ENCODE assay signal across 17 cellular contexts in the genomic region with DNA sequence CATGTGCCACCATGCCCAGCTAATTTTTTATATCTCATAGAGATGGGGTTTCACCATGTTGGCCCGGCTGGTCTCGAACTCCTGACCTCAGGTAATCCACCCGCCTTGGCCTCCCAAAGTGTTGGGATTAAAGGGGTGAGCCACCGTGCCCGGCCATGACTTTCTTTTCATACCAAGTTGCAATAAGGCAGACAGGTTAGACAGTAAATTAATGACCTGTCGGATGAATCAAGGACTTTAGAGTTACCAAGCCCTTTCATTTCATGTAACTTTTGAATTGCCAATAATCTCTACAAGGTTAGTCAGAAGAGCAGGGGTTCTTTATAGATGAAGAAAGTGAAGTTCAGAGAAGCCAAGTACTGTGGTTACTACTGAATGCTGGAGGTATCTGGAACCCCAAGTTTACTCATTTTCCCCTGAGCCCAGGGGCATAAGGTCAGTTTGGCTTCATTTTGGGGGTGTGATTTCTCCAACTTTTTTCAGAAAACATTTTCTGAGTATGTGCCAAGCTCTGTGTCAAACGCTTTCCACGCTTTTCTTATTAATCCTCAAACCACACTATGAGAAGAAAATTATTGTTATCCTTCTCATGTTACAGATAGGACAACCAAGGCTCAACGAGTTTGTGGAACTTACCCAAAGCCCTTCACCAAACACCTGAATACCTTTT. TPM values are rescaled to one million over a fixed set of nuclear protein-coding genes. Genes with fewer than 3 reads are reported as not detected.
DNase-seq lines count a peak whose midpoint lies in the region; ATAC-seq, FAIRE-seq and TF ChIP-seq lines count a peak whose summit lies in the region.
"Had no signal": no experiment of that assay in that cellular context is flagged by ENCODE, and none has a peak within 500 bp of the region (broad histone marks: within the 10 kb centered on the region; RNA-seq: fewer than 3 reads in every experiment).

No MANE protein-coding gene starts in this region.

- H2AFZ ChIP-seq in fibroblast of lung (ENCODE audit: low read length), result no peak overlapping the region

- CTCF ChIA-PET in CD8-positive, alpha-beta memory T cell (lab: Charles Lee), result interaction anchor here (0.7 kb wide), 1 partner anchor 17 kb away, joined by 3 read pairs; no protein-coding TSS in a partner anchor

- H3K9me3 ChIP-seq in heart right ventricle (no peaks in the 10 kb centered on the region), fibroblast of lung (ENCODE audit: control insufficient read depth, insufficient read depth, low read depth, low read length) (no peaks in the 10 kb centered on the region), pancreas (peaks cover 0 to 3% (median 0%) of the 10 kb centered on the region in 4 donors), upper lobe of right lung (no peaks in the 10 kb centered on the region)
- no peaks in the 10 kb centered on the region for H3K9me3 ChIP-seq in CD8-positive, alpha-beta memory T cell (ENCODE audit: low read length)

- peak overlapping the region in 9 of 10 donors; percentile 26 to 87 (median 77) for H3K27ac ChIP-seq in heart right ventricle
- H3K27ac ChIP-seq in fibroblast of lung (ENCODE audit: insufficient read depth, low read length), result peak overlapping the region; percentile 90
- peak overlapping the region in 3 of 4 donors; percentile 66 to 80 (median 71) for H3K27ac ChIP-seq in pancreas
- H3K27ac ChIP-seq in upper lobe of right lung, result peak overlapping the region; percentile 55
- no peak overlapping the region for H3K27ac ChIP-seq in CD8-positive, alpha-beta memory T cell (ENCODE audit: low read depth, low read length)
- H3K27ac ChIP-seq: VCaP had no signal

- whole genome bisulfite sequencing in heart right ventricle, 2 donors, result 82 to 84% methylated on average over 9 of the region's 9 CpGs
- 81 to 83% methylated on average over 9 of the region's 9 CpGs for WGBS in pancreas, 2 donors

- H3K9me3 Mint-ChIP-seq in CD8-positive, alpha-beta memory T cell, result no peaks in the 10 kb centered on the region
- H3K9me3 Mint-ChIP-seq: stimulated activated naive CD8-positive, alpha-beta T cell treated with anti-CD3 and anti-CD28 coated beads, Interleukin-15, Interleukin-2, amounts not matched to agents 100 ng/mL and 50 ng/mL, for 24 hours had no signal

- H3K36me3 ChIP-seq in heart right ventricle (no peaks in the 10 kb centered on the region), fibroblast of lung (ENCODE audit: control insufficient read depth, insufficient read depth, low read length) (no peaks in the 10 kb centered on the region), pancreas (no peaks in the 10 kb centered on the region), upper lobe of right lung (no peaks in the 10 kb centered on the region)
- H3K36me3 ChIP-seq in CD8-positive, alpha-beta memory T cell (ENCODE audit: insufficient read depth, low read length), result no peaks in the 10 kb centered on the region

- POLR2A ChIA-PET in CD8-positive, alpha-beta memory T cell (lab: Charles Lee), result no interaction called here

- H3K4me3 ChIP-seq in heart right ventricle, result peak overlapping the region in 4 of 10 donors; percentile 27 to 42 (median 34)
- peak overlapping the region in 2 of 4 experiments; percentile 44 to 68 for H3K4me3 ChIP-seq in fibroblast of lung (replicated peaks in 1 of 4; ENCODE audit: control extremely low read depth in 1 of 4, insufficient read depth in 1 of 4, low read depth in 3 of 4, low read length in 4 of 4)
- no peak overlapping the region for H3K4me3 ChIP-seq in pancreas
- no peak overlapping the region for H3K4me3 ChIP-seq in upper lobe of right lung
- no peak overlapping the region for H3K4me3 ChIP-seq in CD8-positive, alpha-beta memory T cell (ENCODE audit: low read length)

- no peak for TF ChIP-seq CTCF in heart right ventricle (IDR thresholded peaks at IDR 0.05)
- TF ChIP-seq CTCF in fibroblast of lung (conservative IDR thresholded peaks at IDR 0.05 in 1 of 2, IDR thresholded peaks at IDR 0.05 in 1 of 2; ENCODE audit: low read depth in 1 of 2, low read length in 2 of 2), result no peak
- no peak for TF ChIP-seq CTCF in pancreas (IDR thresholded peaks at IDR 0.05)
- TF ChIP-seq CTCF in upper lobe of right lung (IDR thresholded peaks at IDR 0.05), result no peak

- peaks cover 22% of the 10 kb centered on the region for H3K79me2 ChIP-seq in fibroblast of lung (ENCODE audit: control insufficient read depth, insufficient read depth, low read length)

- ATAC-seq in heart right ventricle (no peak), left cardiac atrium (no peak), pancreas (no peak), upper lobe of right lung (no peak), GM18498 (IDR thresholded peaks at IDR 0.05; ENCODE audit: unreplicated experiment) (no peak)
- ATAC-seq: activated CD8-positive, alpha-beta memory T cell treated with anti-CD3 and anti-CD28 coated beads, Interleukin-2, amount 10 ng/mL, durations not matched to agents 7 days and 5 days; HCT116 had no signal

- no peak overlapping the region for H3K4me3 Mint-ChIP-seq in CD8-positive, alpha-beta memory T cell
- H3K4me3 Mint-ChIP-seq: activated CD8-positive, alpha-beta memory T cell treated with anti-CD3 and anti-CD28 coated beads, Interleukin-2, amount 10 ng/mL, durations not matched to agents 7 days and 5 days; stimulated activated naive CD8-positive, alpha-beta T cell treated with anti-CD3 and anti-CD28 coated beads, Interleukin-15, Interleukin-2, amounts not matched to agents 100 ng/mL and 50 ng/mL, for 24 hours had no signal

- no peaks in the 10 kb centered on the region for H3K4me1 Mint-ChIP-seq in CD8-positive, alpha-beta memory T cell
- H3K4me1 Mint-ChIP-seq: activated CD8-positive, alpha-beta memory T cell treated with anti-CD3 and anti-CD28 coated beads, Interleukin-2, amount 10 ng/mL, durations not matched to agents 7 days and 5 days had no signal

- intact Hi-C loops in heart right ventricle (cut with DNase I) (loop anchor here in 2 of 10 donors (5.0 kb wide), 2 partner anchors 51 to 54 kb away; no protein-coding TSS in a partner anchor), left cardiac atrium (cut with DNase I) (no loop called here), pancreas (cut with DNase I) (no loop called here), upper lobe of right lung (cut with DNase I) (no loop called here)

- FAIRE-seq in pancreas (lab: Jason Lieb, UNC), result no peak
- FAIRE-seq: colon had no signal

- H3K9ac ChIP-seq in fibroblast of lung (ENCODE audit: insufficient read depth, low read length), result no peak overlapping the region

- DNase-seq in heart right ventricle, result no peak
- DNase-seq in left cardiac atrium, result no peak
- no peak for DNase-seq in fibroblast of lung (ENCODE audit: low read depth in 2 of 2)
- no peak for DNase-seq in pancreas
- no peak for DNase-seq in upper lobe of right lung
- no peak for DNase-seq in putamen (ENCODE audit: low spot score)
- DNase-seq in CD8-positive, alpha-beta memory T cell, result no peak
- DNase-seq: ACHN; activated CD8-positive, alpha-beta memory T cell treated with anti-CD3 and anti-CD28 coated beads, Interleukin-2, amount 10 ng/mL, durations not matched to agents 7 days and 5 days; activated naive CD4-positive, alpha-beta T cell treated with Interleukin-2 at 50 U/mL for 16 hours; DMS 273 treated with DMSO at 0.1 percent for 48 hours; NK-92 treated with Interleukin-12 subunit alpha and Interleukin-12 subunit beta, amount 100 ng/mL, for 24 hours had no signal

- H3K4me2 ChIP-seq in fibroblast of lung (ENCODE audit: extremely low read depth, insufficient read depth, low read length), result peak overlapping the region; percentile 87

- H3K36me3 Mint-ChIP-seq in CD8-positive, alpha-beta memory T cell, result no peaks in the 10 kb centered on the region
- H3K36me3 Mint-ChIP-seq: activated CD8-positive, alpha-beta memory T cell treated with anti-CD3 and anti-CD28 coated beads, Interleukin-2, amount 10 ng/mL, durations not matched to agents 7 days and 5 days had no signal

- H3K27me3 ChIP-seq in heart right ventricle, result no peaks in the 10 kb centered on the region
- no peaks in the 10 kb centered on the region for H3K27me3 ChIP-seq in fibroblast of lung (ENCODE audit: control insufficient read depth, insufficient read depth, low read length)
- no peaks in the 10 kb centered on the region for H3K27me3 ChIP-seq in pancreas
- no peaks in the 10 kb centered on the region for H3K27me3 ChIP-seq in upper lobe of right lung
- no peaks in the 10 kb centered on the region for H3K27me3 ChIP-seq in CD8-positive, alpha-beta memory T cell (ENCODE audit: insufficient read depth, low read length, poor library complexity, severe bottlenecking)

- peaks cover 0 to 3% of the 10 kb centered on the region in 2 donors for H3K27me3 Mint-ChIP-seq in CD8-positive, alpha-beta memory T cell
- H3K27me3 Mint-ChIP-seq: activated CD8-positive, alpha-beta memory T cell treated with anti-CD3 and anti-CD28 coated beads, Interleukin-2, amount 10 ng/mL, durations not matched to agents 7 days and 5 days had no signal

- H3K27ac Mint-ChIP-seq in CD8-positive, alpha-beta memory T cell, result no peak overlapping the region
- H3K27ac Mint-ChIP-seq: activated CD8-positive, alpha-beta memory T cell treated with anti-CD3 and anti-CD28 coated beads, Interleukin-2, amount 10 ng/mL, durations not matched to agents 7 days and 5 days; stimulated activated naive CD8-positive, alpha-beta T cell treated with anti-CD3 and anti-CD28 coated beads, Interleukin-15, Interleukin-2, amounts not matched to agents 100 ng/mL and 50 ng/mL, for 24 hours had no signal

- H4K20me1 ChIP-seq in fibroblast of lung (ENCODE audit: control insufficient read depth, extremely low read depth, insufficient read depth, low read length), result no peaks in the 10 kb centered on the region

- H3K4me1 ChIP-seq in heart right ventricle, result peaks cover 16 to 88% (median 64%) of the 10 kb centered on the region in 9 donors
- peaks cover 28% of the 10 kb centered on the region for H3K4me1 ChIP-seq in fibroblast of lung (ENCODE audit: control insufficient read depth, extremely low read depth, insufficient read depth, low read length)
- H3K4me1 ChIP-seq in pancreas, result peaks cover 0 to 12% (median 0%) of the 10 kb centered on the region in 3 donors
- H3K4me1 ChIP-seq in upper lobe of right lung, result peaks cover 45% of the 10 kb centered on the region
- no peaks in the 10 kb centered on the region for H3K4me1 ChIP-seq in CD8-positive, alpha-beta memory T cell (ENCODE audit: insufficient read depth, low read length)

RNA-seq across cellular contexts. Expression of gene PRICKLE2, which starts 11.9 kb away (rescaled TPM):
- 10 to 100 TPM in 4 of 10 donors, 1 to 10 TPM in 6; 6.4 to 12.2 (median 8.4) TPM for total RNA-seq in heart right ventricle
- polyA plus RNA-seq in heart right ventricle, result 1 to 10 TPM; 1.8 to 1.9 TPM
- total RNA-seq in left cardiac atrium, result 10 to 100 TPM; 21.0 to 21.9 TPM
- total RNA-seq in fibroblast of lung, result 25.9 and 29.4 TPM in 2 replicates
- 7.2 and 14.1 TPM in 2 replicates for polyA plus RNA-seq in fibroblast of lung
- 5.2 and 10.7 TPM in 2 replicates for polyA plus RNA-seq in fibroblast of lung (2012)
- polyA minus RNA-seq in fibroblast of lung (ENCODE audit: low replicate concordance), result 32.8 and 48.0 TPM in 2 replicates
- total RNA-seq in pancreas, result 10 to 100 TPM in 2 of 6 donors, 1 to 10 TPM in 4; 5.0 to 13.9 (median 8.7) TPM
- 1 to 10 TPM; 1.5 to 4.1 TPM for polyA plus RNA-seq in pancreas
- 37.2 TPM for total RNA-seq in upper lobe of right lung
- not detected for total RNA-seq in CD8-positive, alpha-beta memory T cell
- not detected for polyA plus RNA-seq in CD8-positive, alpha-beta memory T cell
- total RNA-seq: activated CD8-positive, alpha-beta memory T cell treated with anti-CD3 and anti-CD28 coated beads, Interleukin-2, amount 10 ng/mL, durations not matched to agents 7 days and 5 days had no signal

Comparison
In these comparisons a context has a peak if more than half of its experiments do, and no peak if none do; other contexts are left out.
1. RNA of gene PRICKLE2, which starts 11.9 kb away (total RNA-seq): 37.2 TPM in upper lobe of right lung (single experiment), 25.9 to 29.4 TPM in fibroblast of lung, 21.0 to 21.9 TPM in left cardiac atrium, 5.0 to 13.9 TPM in pancreas and 6.4 to 12.2 TPM in heart right ventricle; not detected in CD8-positive, alpha-beta memory T cell; every median in the first group is over 4 times any median in the second.